In genomic region chr6:138526822-138527235, GRCh38 we compare ENCODE assay signal across 13 cellular contexts. TPM values are rescaled to one million over a fixed set of nuclear protein-coding genes. Genes with fewer than 3 reads are reported as not detected.
A peak's percentile ranks its signal among the peaks of the same experiment; 100 is the strongest.
DNase-seq lines count a peak whose midpoint lies in the region; ATAC-seq and TF ChIP-seq lines count a peak whose summit lies in the region.
"Had no signal": no experiment of that assay in that cellular context is flagged by ENCODE, and none has a peak within 500 bp of the region (broad histone marks: within the 10 kb centered on the region; RNA-seq: fewer than 3 reads in every experiment).

No MANE protein-coding gene starts in this region.

- peaks cover 3% of the 10 kb centered on the region for H4K20me1 ChIP-seq in hepatocyte (ENCODE audit: insufficient read depth, poor library complexity, severe bottlenecking)
- peaks cover 17% of the 10 kb centered on the region for H4K20me1 ChIP-seq in smooth muscle cell (ENCODE audit: low read depth)

- H3K4me1 ChIP-seq in hepatocyte (ENCODE audit: insufficient read depth) (peaks cover 20% of the 10 kb centered on the region), smooth muscle cell (ENCODE audit: low read depth) (peaks cover 25% of the 10 kb centered on the region)
- H3K4me1 ChIP-seq in CD8-positive, alpha-beta memory T cell (ENCODE audit: insufficient read depth, low read length), result no peaks in the 10 kb centered on the region

- H3K4me3 ChIP-seq in hepatocyte (no peak overlapping the region), smooth muscle cell (peak overlapping the region; percentile 39)
- H3K4me3 ChIP-seq in CD8-positive, alpha-beta memory T cell (ENCODE audit: low read length), result no peak overlapping the region
- H3K4me3 ChIP-seq: GM12878 had no signal

- H3K27me3 Mint-ChIP-seq in MCF 10A (ENCODE audit: insufficient read depth, unreplicated experiment) (no peaks in the 10 kb centered on the region), brain (no peaks in the 10 kb centered on the region)
- peaks cover 13 to 42% of the 10 kb centered on the region in 2 donors for H3K27me3 Mint-ChIP-seq in CD8-positive, alpha-beta memory T cell

- H3K4me3 Mint-ChIP-seq in MCF 10A (ENCODE audit: unreplicated experiment) (no peak overlapping the region), brain (peak overlapping the region; percentile 73 to 86 (median 81))
- no peak overlapping the region for H3K4me3 Mint-ChIP-seq in CD8-positive, alpha-beta memory T cell
- H3K4me3 Mint-ChIP-seq: T-helper 1 cell treated with Interleukin-12 subunit alpha and Interleukin-12 subunit beta and Interleukin-4 antibody, amounts not matched to agents 30 μg/mL and 1 μg/mL, for 36 hours had no signal

- no TSS peak for BruUV-seq in MCF 10A (replicated peaks; lab: Mats Ljungman, UMichigan)

- in situ Hi-C loops in T47D (cut with HindIII; ENCODE audit: low pct_unique_long_range_greater_than_20kb, low sequenced_read_pairs), result no loop called here

- H3K9me3 ChIP-seq in hepatocyte (ENCODE audit: low read depth) (no peaks in the 10 kb centered on the region), smooth muscle cell (replicated peaks; ENCODE audit: low read depth) (no peaks in the 10 kb centered on the region)
- no peaks in the 10 kb centered on the region for H3K9me3 ChIP-seq in CD8-positive, alpha-beta memory T cell (ENCODE audit: low read length)

- H3F3A ChIP-seq in smooth muscle cell (ENCODE audit: low read depth), result peaks cover 10% of the 10 kb centered on the region

- no peaks in the 10 kb centered on the region for H3K36me3 ChIP-seq in hepatocyte (replicated peaks; ENCODE audit: insufficient read depth, low read depth)
- H3K36me3 ChIP-seq in smooth muscle cell (ENCODE audit: low read depth), result no peaks in the 10 kb centered on the region
- H3K36me3 ChIP-seq in CD8-positive, alpha-beta memory T cell (ENCODE audit: insufficient read depth, low read length), result no peaks in the 10 kb centered on the region

- POLR2A ChIA-PET in MCF 10A (lab: Yijun Ruan, JAX), result no interaction called here
- POLR2A ChIA-PET in CD8-positive, alpha-beta memory T cell (lab: Charles Lee), result interaction anchor here (0.7 kb wide), 1 partner anchor 868 kb away, joined by 4 read pairs; no protein-coding TSS in a partner anchor

- H3K79me2 ChIP-seq in hepatocyte (peaks cover 85% of the 10 kb centered on the region), smooth muscle cell (ENCODE audit: low read depth) (peaks cover 9% of the 10 kb centered on the region)

- CTCF ChIA-PET in MCF 10A (lab: Yijun Ruan, JAX), result interaction anchor here (1.0 to 13.7 kb wide), 3 partner anchors 77 to 99 kb away, joined by 3 to 127 read pairs (median 3); no protein-coding TSS in a partner anchor
- CTCF ChIA-PET in CD8-positive, alpha-beta memory T cell (lab: Charles Lee), result interaction anchor here (0.7 to 1.3 kb wide), 2 partner anchors 9 to 18 kb away, joined by 3 to 4 read pairs; no protein-coding TSS in a partner anchor

- H3K36me3 Mint-ChIP-seq in MCF 10A (ENCODE audit: insufficient read depth, unreplicated experiment) (peaks cover 7% of the 10 kb centered on the region), brain (peaks cover 13% of the 10 kb centered on the region)
- no peaks in the 10 kb centered on the region for H3K36me3 Mint-ChIP-seq in CD8-positive, alpha-beta memory T cell

- H3K27me3 ChIP-seq in hepatocyte, result no peaks in the 10 kb centered on the region
- H3K27me3 ChIP-seq in smooth muscle cell (ENCODE audit: low read depth), result no peaks in the 10 kb centered on the region
- H3K27me3 ChIP-seq in CD8-positive, alpha-beta memory T cell (ENCODE audit: insufficient read depth, low read length, poor library complexity, severe bottlenecking), result no peaks in the 10 kb centered on the region

- H3K4me1 Mint-ChIP-seq in MCF 10A (ENCODE audit: insufficient read depth, unreplicated experiment) (peaks cover 5% of the 10 kb centered on the region), brain (peaks cover 71% of the 10 kb centered on the region)
- H3K4me1 Mint-ChIP-seq in CD8-positive, alpha-beta memory T cell, result no peaks in the 10 kb centered on the region

- H3K4me2 ChIP-seq in hepatocyte (peak overlapping the region; percentile 64), smooth muscle cell (peak overlapping the region; percentile 78)

- H3K27ac ChIP-seq in hepatocyte (peak overlapping the region; percentile 8), smooth muscle cell (ENCODE audit: low read depth) (peak overlapping the region; percentile 65)
- no peak overlapping the region for H3K27ac ChIP-seq in CD8-positive, alpha-beta memory T cell (ENCODE audit: low read depth, low read length)

- H3K9ac ChIP-seq in smooth muscle cell (ENCODE audit: low read depth), result no peak overlapping the region

- TF ChIP-seq CTCF in MCF 10A (IDR thresholded peaks at IDR 0.05; ENCODE audit: unreplicated experiment) (no peak), brain (conservative IDR thresholded peaks at IDR 0.05) (no peak), hepatocyte (IDR thresholded peaks at IDR 0.05; ENCODE audit: poor library complexity) (no peak), smooth muscle cell (IDR thresholded peaks at IDR 0.05; ENCODE audit: borderline replicate concordance, insufficient read depth, poor library complexity, severe bottlenecking) (no peak)

- no peaks in the 10 kb centered on the region for H3K9me2 ChIP-seq in hepatocyte (replicated peaks; ENCODE audit: insufficient read depth)

- ATAC-seq in GM18517 (IDR thresholded peaks at IDR 0.05; ENCODE audit: unreplicated experiment), result no peak
- ATAC-seq: GM12878 had no signal

- H2AFZ ChIP-seq in hepatocyte, result no peak overlapping the region
- H2AFZ ChIP-seq in smooth muscle cell (ENCODE audit: low read depth), result peak overlapping the region; percentile 78

- H3K27ac Mint-ChIP-seq in MCF 10A (ENCODE audit: low read depth, unreplicated experiment) (no peak overlapping the region), brain (peak overlapping the region; percentile 68 to 91 (median 76))
- H3K27ac Mint-ChIP-seq in CD8-positive, alpha-beta memory T cell, result no peak overlapping the region
- H3K27ac Mint-ChIP-seq: T-helper 1 cell treated with Interleukin-12 subunit alpha and Interleukin-12 subunit beta and Interleukin-4 antibody, amounts not matched to agents 30 μg/mL and 1 μg/mL, for 36 hours had no signal

- 34% methylated on average over 11 of the region's 11 CpGs for WGBS in hepatocyte (ENCODE audit: low lambda C conversion rate, missing lambda C conversion rate)
- 28% methylated on average over 11 of the region's 11 CpGs for WGBS in smooth muscle cell (ENCODE audit: low lambda C conversion rate)

- H3K9me3 Mint-ChIP-seq in MCF 10A (ENCODE audit: unreplicated experiment) (no peaks in the 10 kb centered on the region), brain (peaks cover 0 to 7% (median 0%) of the 10 kb centered on the region in 5 experiments)
- H3K9me3 Mint-ChIP-seq in CD8-positive, alpha-beta memory T cell, result no peaks in the 10 kb centered on the region
- H3K9me3 Mint-ChIP-seq: T-helper 1 cell treated with Interleukin-12 subunit alpha and Interleukin-12 subunit beta and Interleukin-4 antibody, amounts not matched to agents 30 μg/mL and 1 μg/mL, for 36 hours had no signal

- DNase-seq in T47D (ENCODE audit: low read depth in 1 of 2, low spot score in 1 of 2) (peak; percentile 7 to 35), MCF 10A (ENCODE audit: unreplicated experiment) (no peak), hepatocyte (ENCODE audit: low spot score) (peak; percentile 16), smooth muscle cell (lab: John Stamatoyannopoulos, UW; ENCODE audit: unreplicated experiment) (no peak), iPS-NIHi11 (ENCODE audit: low spot score) (no peak)
- no peak for DNase-seq in CD8-positive, alpha-beta memory T cell
- DNase-seq: activated CD4-positive, alpha-beta T cell treated with anti-CD3 and anti-CD28 coated beads, Interleukin-2, amount 50 U/mL, for 48 hours; activated naive CD4-positive, alpha-beta T cell treated with Interleukin-2 at 50 U/mL for 16 hours; NCI-H1436 treated with DMSO at 0.1 percent for 48 hours had no signal

- intact Hi-C loops in MCF 10A (cut with micrococcal nuclease), result no loop called here

RNA-seq across cellular contexts. Expression of gene NHSL1, which starts 27.5 kb away (rescaled TPM):
- total RNA-seq in MCF 10A (2022) (23.9 and 32.1 TPM in 2 replicates), hepatocyte (58.0 and 58.3 TPM in 2 replicates), smooth muscle cell (6.6 and 9.0 TPM in 2 replicates)
- polyA plus RNA-seq in brain (ENCODE audit: insufficient read depth, low read depth, low replicate concordance) (18.2 TPM), hepatocyte (39.0 and 43.7 TPM in 2 replicates), smooth muscle cell (7.2 and 13.3 TPM in 2 replicates)
- total RNA-seq in CD8-positive, alpha-beta memory T cell, result under 1 TPM; 0.71 to 0.72 TPM
- polyA plus RNA-seq in CD8-positive, alpha-beta memory T cell, result not detected

Comparison
In these comparisons a context has a peak if more than half of its experiments do, and no peak if none do; other contexts are left out.
1. DNase-seq: peak in T47D (2 of 2) and hepatocyte (single experiment); none in MCF 10A (single experiment), smooth muscle cell (single experiment), CD8-positive, alpha-beta memory T cell (0 of 5) and iPS-NIHi11 (single experiment).
2. H3K27ac Mint-ChIP-seq: peak in brain (5 of 5); none in MCF 10A (single experiment) and CD8-positive, alpha-beta memory T cell (0 of 8).
3. H3K4me3 Mint-ChIP-seq: peak in brain (5 of 5); none in MCF 10A (single experiment) and CD8-positive, alpha-beta memory T cell (0 of 7).